ENCODE assay signal across 20 cellular contexts in the genomic region with DNA sequence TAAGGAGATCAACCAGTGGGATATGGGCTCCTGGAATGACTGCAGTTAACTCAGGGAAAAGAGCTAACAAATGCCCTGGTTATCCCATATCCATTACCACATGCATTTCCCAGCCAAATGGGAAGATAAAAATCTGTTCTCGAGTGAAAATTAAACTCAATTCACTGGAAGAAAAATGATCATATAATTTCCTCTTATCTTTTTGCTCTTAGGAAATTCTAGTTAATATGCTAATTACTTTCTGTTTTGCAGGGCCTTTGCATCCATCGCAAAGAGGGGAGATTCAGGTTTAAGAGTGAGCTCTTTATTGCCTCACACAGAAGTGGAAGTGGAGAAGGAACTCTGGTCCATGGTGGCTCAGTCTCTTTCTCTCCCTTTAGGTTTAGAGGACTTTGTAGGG. TPM values are rescaled to one million over a fixed set of nuclear protein-coding genes. Genes with fewer than 3 reads are reported as not detected.
"Had no signal": no experiment of that assay in that cellular context is flagged by ENCODE, and none has a peak within 500 bp of the region (broad histone marks: within the 10 kb centered on the region; RNA-seq: fewer than 3 reads in every experiment).

No MANE protein-coding gene starts in this region.

- H3K4me3 ChIP-seq: heart left ventricle, ovary, stomach, thoracic aorta had no signal

- ATAC-seq: activated CD4-positive, CD25-positive, alpha-beta regulatory T cell treated with anti-CD3 and anti-CD28 coated beads, Interleukin-2, amount 50 U/mL, for 24 hours; activated CD8-positive, alpha-beta memory T cell treated with anti-CD3 and anti-CD28 coated beads, Interleukin-2, amount 10 ng/mL, durations not matched to agents 7 days and 5 days; esophagus mucosa; heart left ventricle; left lobe of liver had no signal

- H3K9me3 ChIP-seq: heart left ventricle, ovary, stomach, thoracic aorta had no signal

- DNase-seq: activated CD4-positive, alpha-beta T cell treated with anti-CD3 and anti-CD28 coated beads, Interleukin-2, amount 50 U/mL, for 4 hours; activated CD8-positive, alpha-beta memory T cell treated with anti-CD3 and anti-CD28 coated beads, Interleukin-2, amount 10 ng/mL, durations not matched to agents 7 days and 5 days; activated gamma-delta T cell; activated naive CD8-positive, alpha-beta T cell treated with anti-CD3 and anti-CD28 coated beads, Interleukin-2, amount 10 ng/mL, durations not matched to agents 7 days and 5 days; activated T-cell treated with anti-CD3 and anti-CD28 coated beads, Interleukin-2, amount 50 U/mL, for 24 hours; aorta; heart left ventricle; ovary; stimulated activated CD4-positive, alpha-beta T cell treated with anti-CD3 and anti-CD28 coated beads, Interleukin-4, amount 100 ng/mL, for 24 hours; stomach had no signal

- H3K36me3 Mint-ChIP-seq: activated CD8-positive, alpha-beta memory T cell treated with anti-CD3 and anti-CD28 coated beads, Interleukin-2, amount 10 ng/mL, durations not matched to agents 7 days and 5 days; activated naive CD8-positive, alpha-beta T cell treated with anti-CD3 and anti-CD28 coated beads, Interleukin-2, amount 10 ng/mL, durations not matched to agents 7 days and 5 days had no signal

- H3K4me3 Mint-ChIP-seq: activated CD8-positive, alpha-beta memory T cell treated with anti-CD3 and anti-CD28 coated beads, Interleukin-2, amount 10 ng/mL, durations not matched to agents 7 days and 5 days; activated naive CD8-positive, alpha-beta T cell treated with anti-CD3 and anti-CD28 coated beads, Interleukin-2, amount 10 ng/mL, durations not matched to agents 7 days and 5 days; activated T-cell treated with anti-CD3 and anti-CD28 coated beads, Interleukin-2, amount 50 U/mL, for 24 hours had no signal

- H3K27me3 Mint-ChIP-seq: activated naive CD8-positive, alpha-beta T cell treated with anti-CD3 and anti-CD28 coated beads, Interleukin-2, amount 10 ng/mL, durations not matched to agents 7 days and 5 days; activated T-cell treated with anti-CD3 and anti-CD28 coated beads, Interleukin-2, amount 50 U/mL, for 24 hours had no signal

- H3K27ac ChIP-seq: heart left ventricle, ovary, stomach, thoracic aorta had no signal

- H3K27me3 ChIP-seq: ovary had no signal

- H3K27ac Mint-ChIP-seq: activated CD8-positive, alpha-beta memory T cell treated with anti-CD3 and anti-CD28 coated beads, Interleukin-2, amount 10 ng/mL, durations not matched to agents 7 days and 5 days; activated naive CD8-positive, alpha-beta T cell treated with anti-CD3 and anti-CD28 coated beads, Interleukin-2, amount 10 ng/mL, durations not matched to agents 7 days and 5 days had no signal

- H3K36me3 ChIP-seq: heart left ventricle, ovary, stomach, thoracic aorta had no signal

- H3K9me3 Mint-ChIP-seq: activated T-cell treated with anti-CD3 and anti-CD28 coated beads, Interleukin-2, amount 50 U/mL, for 24 hours had no signal

RNA-seq across cellular contexts. Expression of a gene that starts 3.9 kb away (rescaled TPM):
- total RNA-seq: activated CD8-positive, alpha-beta memory T cell treated with anti-CD3 and anti-CD28 coated beads, Interleukin-2, amount 10 ng/mL, durations not matched to agents 7 days and 5 days; activated naive CD8-positive, alpha-beta T cell treated with anti-CD3 and anti-CD28 coated beads, Interleukin-2, amount 10 ng/mL, durations not matched to agents 7 days and 5 days; aorta; chondrocyte; dermis microvascular lymphatic vessel endothelial cell; heart left ventricle; left lobe of liver; stomach; thoracic aorta; urinary bladder had no signal
- polyA plus RNA-seq: aorta, neural cell had no signal

RNA-seq across cellular contexts. Expression of a gene that starts 28.0 kb away (rescaled TPM):
- total RNA-seq: activated CD8-positive, alpha-beta memory T cell treated with anti-CD3 and anti-CD28 coated beads, Interleukin-2, amount 10 ng/mL, durations not matched to agents 7 days and 5 days; activated naive CD8-positive, alpha-beta T cell treated with anti-CD3 and anti-CD28 coated beads, Interleukin-2, amount 10 ng/mL, durations not matched to agents 7 days and 5 days; aorta; chondrocyte; dermis microvascular lymphatic vessel endothelial cell; esophagus mucosa; heart left ventricle; left lobe of liver; stomach; T-helper 2 cell treated with Interferon-gamma antibody and Interleukin-4, amounts not matched to agents 100 ng/mL and 5 ng/mL, for 36 hours; thoracic aorta; urinary bladder had no signal
- polyA plus RNA-seq: aorta, heart left ventricle, neural cell, urinary bladder had no signal

RNA-seq across cellular contexts. Expression of a gene that starts 28.4 kb away (rescaled TPM):
- total RNA-seq: bronchial epithelial cell, chondrocyte, dermis microvascular lymphatic vessel endothelial cell had no signal
- polyA plus RNA-seq: neural cell had no signal

RNA-seq across cellular contexts. Expression of a gene that starts 52.9 kb away (rescaled TPM):
- total RNA-seq: activated naive CD8-positive, alpha-beta T cell treated with anti-CD3 and anti-CD28 coated beads, Interleukin-2, amount 10 ng/mL, durations not matched to agents 7 days and 5 days; chondrocyte; dermis microvascular lymphatic vessel endothelial cell; T-helper 2 cell treated with Interferon-gamma antibody and Interleukin-4, amounts not matched to agents 100 ng/mL and 5 ng/mL, for 36 hours had no signal
- polyA plus RNA-seq: neural cell had no signal
